Comparison of ENCODE assay signal across 8 cellular contexts in genomic region chr3:49339593-49339946, GRCh38. TPM values are rescaled to one million over a fixed set of nuclear protein-coding genes. Genes with fewer than 3 reads are reported as not detected.
DNase-seq lines count a peak whose midpoint lies in the region; ATAC-seq and TF ChIP-seq lines count a peak whose summit lies in the region.

No MANE protein-coding gene starts in this region.

- DNase-seq in activated T-cell treated with anti-CD3 and anti-CD28 coated beads for 24 hours (ENCODE audit: low read depth) = peak; percentile 10
- no peak for DNase-seq in fibroblast of pulmonary artery (ENCODE audit: low read depth)
- DNase-seq in dedifferentiated amniotic fluid mesenchymal stem cell (ENCODE audit: extremely low spot score) = no peak
- no peak for DNase-seq in left lobe of liver (ENCODE audit: low spot score)

- H3K36me3 ChIP-seq in neutrophil = peaks cover 31% of the 10 kb centered on the region

- no peaks in the 10 kb centered on the region for H3K9me3 ChIP-seq in neutrophil

- no peak for TF ChIP-seq CTCF in fibroblast of pulmonary artery (IDR thresholded peaks at IDR 0.05; ENCODE audit: low read length, missing control alignments)
- no peak for TF ChIP-seq CTCF in neutrophil (IDR thresholded peaks at IDR 0.05)

- no peaks in the 10 kb centered on the region for H3K27me3 ChIP-seq in neutrophil

- ATAC-seq in GM19351 (IDR thresholded peaks at IDR 0.05; ENCODE audit: unreplicated experiment) (peak; percentile 7), HG03442 (IDR thresholded peaks at IDR 0.05; ENCODE audit: unreplicated experiment) (peak; percentile 3), left lobe of liver (no peak), HG03175 (IDR thresholded peaks at IDR 0.05; ENCODE audit: unreplicated experiment) (no peak)

- H3K27ac ChIP-seq in neutrophil = peak overlapping the region; percentile 92

- peaks cover 77 to 79% of the 10 kb centered on the region in 2 experiments for H3K4me1 ChIP-seq in neutrophil (ENCODE audit: control insufficient read depth in 1 of 2, insufficient read depth in 1 of 2, low read depth in 1 of 2, low read length in 1 of 2)

- H3K4me3 ChIP-seq in fibroblast of pulmonary artery (replicated peaks; ENCODE audit: low read depth, low read length) (peak overlapping the region; percentile 89), neutrophil (ENCODE audit: low read depth in 1 of 2, low read length in 1 of 2) (peak overlapping the region; percentile 76 to 98)

RNA-seq across cellular contexts. Expression of gene USP4, which starts 0.3 kb away (rescaled TPM):
- 19.7 TPM for total RNA-seq in left lobe of liver

RNA-seq across cellular contexts. Expression of gene GPX1, which starts 18.6 kb away (rescaled TPM):
- 272 TPM for total RNA-seq in left lobe of liver

Comparison
In these comparisons a context has a peak if more than half of its experiments do, and no peak if none do; other contexts are left out.
1. ATAC-seq: peak in GM19351 (single experiment) and HG03442 (single experiment); none in left lobe of liver (single experiment) and HG03175 (single experiment).